In the genomic region with DNA sequence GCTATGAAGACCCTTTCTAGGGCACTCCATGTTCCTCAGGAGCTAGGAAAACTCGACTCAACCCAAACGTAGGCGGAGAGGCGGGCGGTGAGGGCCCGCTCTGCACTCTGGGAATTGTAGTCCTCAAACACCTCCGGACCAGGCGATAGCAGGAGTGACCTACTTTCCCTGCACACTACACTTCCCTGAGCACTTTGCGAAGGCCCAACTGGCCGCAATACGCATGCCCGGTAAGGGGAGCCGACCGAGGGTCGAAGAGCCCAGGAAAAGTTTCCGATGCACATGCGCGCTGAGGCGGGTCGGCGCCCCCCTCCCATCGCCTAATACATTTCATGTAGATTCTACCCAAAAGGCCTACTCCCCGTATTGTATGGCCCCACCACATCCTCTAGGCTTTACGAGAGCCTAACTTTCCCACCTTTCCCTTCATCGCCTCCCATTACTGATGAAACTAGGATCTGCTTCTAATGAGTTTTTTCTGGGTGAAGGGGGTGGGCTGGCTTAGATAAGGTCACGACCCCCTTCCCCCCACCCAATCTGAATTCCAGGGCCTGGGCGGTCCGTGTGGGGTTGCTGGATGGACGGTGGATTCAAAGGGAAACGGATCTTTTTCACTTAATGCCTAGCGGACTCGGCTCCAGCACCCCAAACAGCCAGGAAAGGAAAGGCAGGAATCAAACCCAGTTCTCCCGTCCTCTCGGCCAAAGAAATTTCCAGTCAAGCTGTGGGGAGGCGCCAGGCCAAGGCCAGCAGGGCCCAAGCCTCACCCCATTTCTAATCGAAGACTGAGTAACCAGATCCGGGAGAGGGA, we compare ENCODE assay signal across 1 cellular context.
TF ChIP-seq lines count a peak whose summit lies in the region.

No MANE protein-coding gene starts in this region.

TF ChIP-seq in K562, 482 proteins besides CTCF, POLR2A, EP300 and RAD21 (continued from another document and continues in another):
- TF ChIP-seq MXI1 (IDR thresholded peaks at IDR 0.05; ENCODE audit: low read depth, low read length) (0 out of 2 replicates have a peak, but pooled peaks have one; percentile 24), RBFOX2 (IDR thresholded peaks at IDR 0.05; ENCODE audit: low read depth, low read length) (peak; percentile 66), XRCC5 (IDR thresholded peaks at IDR 0.05; ENCODE audit: low read depth, low read length) (0 out of 2 replicates have a peak, but pooled peaks have one; percentile 35), HCFC1 (IDR thresholded peaks at IDR 0.05; ENCODE audit: low read depth, low read length) (peak; percentile 91), POLR2G (IDR thresholded peaks at IDR 0.05; ENCODE audit: low read depth, low read length) (peak; percentile 53; the same call in 1 of the 2 replicates), NRF1 (conservative IDR thresholded peaks at IDR 0.05 in 1 of 2, IDR thresholded peaks at IDR 0.05 in 1 of 2) (peak; percentile 96 to 97), ZNF717 (CRISPR knock-in tag; IDR thresholded peaks at IDR 0.05) (no peak), JUND (IDR thresholded peaks at IDR 0.05; ENCODE audit: borderline replicate concordance, low read depth, low read length) (peak; percentile 17; the same call in 1 of the 2 replicates), JUND (tag; IDR thresholded peaks at IDR 0.05; ENCODE audit: borderline replicate concordance, low read depth, low read length) (no peak), ZNF695 (CRISPR knock-in tag; IDR thresholded peaks at IDR 0.05) (no peak), CCNT2 (IDR thresholded peaks at IDR 0.05; ENCODE audit: borderline replicate concordance, extremely low read depth, insufficient read length, low read depth, low read length) (no peak), GABPB1 (CRISPR knock-in tag; IDR thresholded peaks at IDR 0.05) (0 out of 2 replicates have a peak, but pooled peaks have one; percentile 41), RUNX1 (IDR thresholded peaks at IDR 0.05; ENCODE audit: low read depth) (no peak), MEIS2 (IDR thresholded peaks at IDR 0.05; ENCODE audit: partially characterized antibody) (peak; percentile 72), PHF8 (IDR thresholded peaks at IDR 0.05; ENCODE audit: borderline replicate concordance, low read length) (peak; percentile 28; the same call in 1 of the 2 replicates), ZNF445 (CRISPR knock-in tag; IDR thresholded peaks at IDR 0.05; ENCODE audit: low read depth) (no peak), SMAD1 (IDR thresholded peaks at IDR 0.05; ENCODE audit: low read depth, low read length, partially characterized antibody) (no peak), ATF7 (IDR thresholded peaks at IDR 0.05) (peak; percentile 23; the same call in 1 of the 2 replicates), ZNF785 (CRISPR knock-in tag; IDR thresholded peaks at IDR 0.05) (no peak), OTX1 (CRISPR knock-in tag; IDR thresholded peaks at IDR 0.05) (no peak), NR2C2 (CRISPR knock-in tag; IDR thresholded peaks at IDR 0.05) (no peak), NR2C2 (tag; IDR thresholded peaks at IDR 0.05) (peak; percentile 65), ZFX (CRISPR knock-in tag; IDR thresholded peaks at IDR 0.05) (peak; percentile 79), POLR2AphosphoS2 (IDR thresholded peaks at IDR 0.05; ENCODE audit: low read length) (0 out of 2 replicates have a peak, but pooled peaks have one; percentile 49), ZNF707 (CRISPR knock-in tag; conservative IDR thresholded peaks at IDR 0.05) (no peak), PHTF2 (CRISPR knock-in tag; IDR thresholded peaks at IDR 0.05) (no peak), JUN (IDR thresholded peaks at IDR 0.05; ENCODE audit: borderline replicate concordance, low read depth, low read length) (0 out of 2 replicates have a peak, but pooled peaks have one; percentile 34), JUN (CRISPR knock-in tag; IDR thresholded peaks at IDR 0.05; ENCODE audit: borderline replicate concordance) (no peak), ZNF143 (CRISPR knock-in tag; IDR thresholded peaks at IDR 0.05) (peak; percentile 91), POLR2AphosphoS5 (IDR thresholded peaks at IDR 0.05; ENCODE audit: control insufficient read depth, insufficient read depth, low read depth, low read length) (no peak)
- TF ChIP-seq, protein P1, sequence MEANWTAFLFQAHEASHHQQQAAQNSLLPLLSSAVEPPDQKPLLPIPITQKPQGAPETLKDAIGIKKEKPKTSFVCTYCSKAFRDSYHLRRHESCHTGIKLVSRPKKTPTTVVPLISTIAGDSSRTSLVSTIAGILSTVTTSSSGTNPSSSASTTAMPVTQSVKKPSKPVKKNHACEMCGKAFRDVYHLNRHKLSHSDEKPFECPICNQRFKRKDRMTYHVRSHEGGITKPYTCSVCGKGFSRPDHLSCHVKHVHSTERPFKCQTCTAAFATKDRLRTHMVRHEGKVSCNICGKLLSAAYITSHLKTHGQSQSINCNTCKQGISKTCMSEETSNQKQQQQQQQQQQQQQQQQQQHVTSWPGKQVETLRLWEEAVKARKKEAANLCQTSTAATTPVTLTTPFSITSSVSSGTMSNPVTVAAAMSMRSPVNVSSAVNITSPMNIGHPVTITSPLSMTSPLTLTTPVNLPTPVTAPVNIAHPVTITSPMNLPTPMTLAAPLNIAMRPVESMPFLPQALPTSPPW (CRISPR knock-in tag; IDR thresholded peaks at IDR 0.05), result peak; percentile 35; the same call in 1 of the 2 replicates
- TF ChIP-seq, protein P2, sequence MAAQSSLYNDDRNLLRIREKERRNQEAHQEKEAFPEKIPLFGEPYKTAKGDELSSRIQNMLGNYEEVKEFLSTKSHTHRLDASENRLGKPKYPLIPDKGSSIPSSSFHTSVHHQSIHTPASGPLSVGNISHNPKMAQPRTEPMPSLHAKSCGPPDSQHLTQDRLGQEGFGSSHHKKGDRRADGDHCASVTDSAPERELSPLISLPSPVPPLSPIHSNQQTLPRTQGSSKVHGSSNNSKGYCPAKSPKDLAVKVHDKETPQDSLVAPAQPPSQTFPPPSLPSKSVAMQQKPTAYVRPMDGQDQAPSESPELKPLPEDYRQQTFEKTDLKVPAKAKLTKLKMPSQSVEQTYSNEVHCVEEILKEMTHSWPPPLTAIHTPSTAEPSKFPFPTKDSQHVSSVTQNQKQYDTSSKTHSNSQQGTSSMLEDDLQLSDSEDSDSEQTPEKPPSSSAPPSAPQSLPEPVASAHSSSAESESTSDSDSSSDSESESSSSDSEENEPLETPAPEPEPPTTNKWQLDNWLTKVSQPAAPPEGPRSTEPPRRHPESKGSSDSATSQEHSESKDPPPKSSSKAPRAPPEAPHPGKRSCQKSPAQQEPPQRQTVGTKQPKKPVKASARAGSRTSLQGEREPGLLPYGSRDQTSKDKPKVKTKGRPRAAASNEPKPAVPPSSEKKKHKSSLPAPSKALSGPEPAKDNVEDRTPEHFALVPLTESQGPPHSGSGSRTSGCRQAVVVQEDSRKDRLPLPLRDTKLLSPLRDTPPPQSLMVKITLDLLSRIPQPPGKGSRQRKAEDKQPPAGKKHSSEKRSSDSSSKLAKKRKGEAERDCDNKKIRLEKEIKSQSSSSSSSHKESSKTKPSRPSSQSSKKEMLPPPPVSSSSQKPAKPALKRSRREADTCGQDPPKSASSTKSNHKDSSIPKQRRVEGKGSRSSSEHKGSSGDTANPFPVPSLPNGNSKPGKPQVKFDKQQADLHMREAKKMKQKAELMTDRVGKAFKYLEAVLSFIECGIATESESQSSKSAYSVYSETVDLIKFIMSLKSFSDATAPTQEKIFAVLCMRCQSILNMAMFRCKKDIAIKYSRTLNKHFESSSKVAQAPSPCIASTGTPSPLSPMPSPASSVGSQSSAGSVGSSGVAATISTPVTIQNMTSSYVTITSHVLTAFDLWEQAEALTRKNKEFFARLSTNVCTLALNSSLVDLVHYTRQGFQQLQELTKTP (IDR thresholded peaks at IDR 0.05; ENCODE audit: low read depth in 1 of 2, partially characterized antibody in 2 of 2), result peak in 1 of 2 experiments; percentile 96
- TF ChIP-seq, protein P3, sequence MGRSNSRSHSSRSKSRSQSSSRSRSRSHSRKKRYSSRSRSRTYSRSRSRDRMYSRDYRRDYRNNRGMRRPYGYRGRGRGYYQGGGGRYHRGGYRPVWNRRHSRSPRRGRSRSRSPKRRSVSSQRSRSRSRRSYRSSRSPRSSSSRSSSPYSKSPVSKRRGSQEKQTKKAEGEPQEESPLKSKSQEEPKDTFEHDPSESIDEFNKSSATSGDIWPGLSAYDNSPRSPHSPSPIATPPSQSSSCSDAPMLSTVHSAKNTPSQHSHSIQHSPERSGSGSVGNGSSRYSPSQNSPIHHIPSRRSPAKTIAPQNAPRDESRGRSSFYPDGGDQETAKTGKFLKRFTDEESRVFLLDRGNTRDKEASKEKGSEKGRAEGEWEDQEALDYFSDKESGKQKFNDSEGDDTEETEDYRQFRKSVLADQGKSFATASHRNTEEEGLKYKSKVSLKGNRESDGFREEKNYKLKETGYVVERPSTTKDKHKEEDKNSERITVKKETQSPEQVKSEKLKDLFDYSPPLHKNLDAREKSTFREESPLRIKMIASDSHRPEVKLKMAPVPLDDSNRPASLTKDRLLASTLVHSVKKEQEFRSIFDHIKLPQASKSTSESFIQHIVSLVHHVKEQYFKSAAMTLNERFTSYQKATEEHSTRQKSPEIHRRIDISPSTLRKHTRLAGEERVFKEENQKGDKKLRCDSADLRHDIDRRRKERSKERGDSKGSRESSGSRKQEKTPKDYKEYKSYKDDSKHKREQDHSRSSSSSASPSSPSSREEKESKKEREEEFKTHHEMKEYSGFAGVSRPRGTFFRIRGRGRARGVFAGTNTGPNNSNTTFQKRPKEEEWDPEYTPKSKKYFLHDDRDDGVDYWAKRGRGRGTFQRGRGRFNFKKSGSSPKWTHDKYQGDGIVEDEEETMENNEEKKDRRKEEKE (IDR thresholded peaks at IDR 0.05; ENCODE audit: borderline replicate concordance in 1 of 2, control insufficient read depth in 1 of 2, low read depth in 2 of 2, low read length in 1 of 2), result no peak
- TF ChIP-seq, protein P4, sequence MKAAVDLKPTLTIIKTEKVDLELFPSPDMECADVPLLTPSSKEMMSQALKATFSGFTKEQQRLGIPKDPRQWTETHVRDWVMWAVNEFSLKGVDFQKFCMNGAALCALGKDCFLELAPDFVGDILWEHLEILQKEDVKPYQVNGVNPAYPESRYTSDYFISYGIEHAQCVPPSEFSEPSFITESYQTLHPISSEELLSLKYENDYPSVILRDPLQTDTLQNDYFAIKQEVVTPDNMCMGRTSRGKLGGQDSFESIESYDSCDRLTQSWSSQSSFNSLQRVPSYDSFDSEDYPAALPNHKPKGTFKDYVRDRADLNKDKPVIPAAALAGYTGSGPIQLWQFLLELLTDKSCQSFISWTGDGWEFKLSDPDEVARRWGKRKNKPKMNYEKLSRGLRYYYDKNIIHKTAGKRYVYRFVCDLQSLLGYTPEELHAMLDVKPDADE (conservative IDR thresholded peaks at IDR 0.05; ENCODE audit: control insufficient read depth, low read depth, low read length), result 0 out of 2 replicates have a peak, but pooled peaks have one; percentile 29
- TF ChIP-seq, protein P5, sequence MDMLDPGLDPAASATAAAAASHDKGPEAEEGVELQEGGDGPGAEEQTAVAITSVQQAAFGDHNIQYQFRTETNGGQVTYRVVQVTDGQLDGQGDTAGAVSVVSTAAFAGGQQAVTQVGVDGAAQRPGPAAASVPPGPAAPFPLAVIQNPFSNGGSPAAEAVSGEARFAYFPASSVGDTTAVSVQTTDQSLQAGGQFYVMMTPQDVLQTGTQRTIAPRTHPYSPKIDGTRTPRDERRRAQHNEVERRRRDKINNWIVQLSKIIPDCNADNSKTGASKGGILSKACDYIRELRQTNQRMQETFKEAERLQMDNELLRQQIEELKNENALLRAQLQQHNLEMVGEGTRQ (CRISPR knock-in tag; IDR thresholded peaks at IDR 0.05), result no peak
- TF ChIP-seq, protein P6, sequence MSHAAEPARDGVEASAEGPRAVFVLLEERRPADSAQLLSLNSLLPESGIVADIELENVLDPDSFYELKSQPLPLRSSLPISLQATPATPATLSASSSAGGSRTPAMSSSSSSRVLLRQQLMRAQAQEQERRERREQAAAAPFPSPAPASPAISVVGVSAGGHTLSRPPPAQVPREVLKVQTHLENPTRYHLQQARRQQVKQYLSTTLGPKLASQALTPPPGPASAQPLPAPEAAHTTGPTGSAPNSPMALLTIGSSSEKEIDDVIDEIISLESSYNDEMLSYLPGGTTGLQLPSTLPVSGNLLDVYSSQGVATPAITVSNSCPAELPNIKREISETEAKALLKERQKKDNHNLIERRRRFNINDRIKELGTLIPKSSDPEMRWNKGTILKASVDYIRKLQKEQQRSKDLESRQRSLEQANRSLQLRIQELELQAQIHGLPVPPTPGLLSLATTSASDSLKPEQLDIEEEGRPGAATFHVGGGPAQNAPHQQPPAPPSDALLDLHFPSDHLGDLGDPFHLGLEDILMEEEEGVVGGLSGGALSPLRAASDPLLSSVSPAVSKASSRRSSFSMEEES (CRISPR knock-in tag; IDR thresholded peaks at IDR 0.05), result no peak
- TF ChIP-seq, protein P7, sequence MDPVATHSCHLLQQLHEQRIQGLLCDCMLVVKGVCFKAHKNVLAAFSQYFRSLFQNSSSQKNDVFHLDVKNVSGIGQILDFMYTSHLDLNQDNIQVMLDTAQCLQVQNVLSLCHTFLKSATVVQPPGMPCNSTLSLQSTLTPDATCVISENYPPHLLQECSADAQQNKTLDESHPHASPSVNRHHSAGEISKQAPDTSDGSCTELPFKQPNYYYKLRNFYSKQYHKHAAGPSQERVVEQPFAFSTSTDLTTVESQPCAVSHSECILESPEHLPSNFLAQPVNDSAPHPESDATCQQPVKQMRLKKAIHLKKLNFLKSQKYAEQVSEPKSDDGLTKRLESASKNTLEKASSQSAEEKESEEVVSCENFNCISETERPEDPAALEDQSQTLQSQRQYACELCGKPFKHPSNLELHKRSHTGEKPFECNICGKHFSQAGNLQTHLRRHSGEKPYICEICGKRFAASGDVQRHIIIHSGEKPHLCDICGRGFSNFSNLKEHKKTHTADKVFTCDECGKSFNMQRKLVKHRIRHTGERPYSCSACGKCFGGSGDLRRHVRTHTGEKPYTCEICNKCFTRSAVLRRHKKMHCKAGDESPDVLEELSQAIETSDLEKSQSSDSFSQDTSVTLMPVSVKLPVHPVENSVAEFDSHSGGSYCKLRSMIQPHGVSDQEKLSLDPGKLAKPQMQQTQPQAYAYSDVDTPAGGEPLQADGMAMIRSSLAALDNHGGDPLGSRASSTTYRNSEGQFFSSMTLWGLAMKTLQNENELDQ (CRISPR knock-in tag; IDR thresholded peaks at IDR 0.05; ENCODE audit: borderline replicate concordance), result no peak
- TF ChIP-seq, protein P8, sequence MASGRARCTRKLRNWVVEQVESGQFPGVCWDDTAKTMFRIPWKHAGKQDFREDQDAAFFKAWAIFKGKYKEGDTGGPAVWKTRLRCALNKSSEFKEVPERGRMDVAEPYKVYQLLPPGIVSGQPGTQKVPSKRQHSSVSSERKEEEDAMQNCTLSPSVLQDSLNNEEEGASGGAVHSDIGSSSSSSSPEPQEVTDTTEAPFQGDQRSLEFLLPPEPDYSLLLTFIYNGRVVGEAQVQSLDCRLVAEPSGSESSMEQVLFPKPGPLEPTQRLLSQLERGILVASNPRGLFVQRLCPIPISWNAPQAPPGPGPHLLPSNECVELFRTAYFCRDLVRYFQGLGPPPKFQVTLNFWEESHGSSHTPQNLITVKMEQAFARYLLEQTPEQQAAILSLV (tag; IDR thresholded peaks at IDR 0.05), result no peak
- TF ChIP-seq, protein P9, sequence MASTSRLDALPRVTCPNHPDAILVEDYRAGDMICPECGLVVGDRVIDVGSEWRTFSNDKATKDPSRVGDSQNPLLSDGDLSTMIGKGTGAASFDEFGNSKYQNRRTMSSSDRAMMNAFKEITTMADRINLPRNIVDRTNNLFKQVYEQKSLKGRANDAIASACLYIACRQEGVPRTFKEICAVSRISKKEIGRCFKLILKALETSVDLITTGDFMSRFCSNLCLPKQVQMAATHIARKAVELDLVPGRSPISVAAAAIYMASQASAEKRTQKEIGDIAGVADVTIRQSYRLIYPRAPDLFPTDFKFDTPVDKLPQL (IDR thresholded peaks at IDR 0.05; ENCODE audit: extremely low read depth, insufficient read length), result no peak
